32 cellular contexts compared by ENCODE assay signal in the genomic region with DNA sequence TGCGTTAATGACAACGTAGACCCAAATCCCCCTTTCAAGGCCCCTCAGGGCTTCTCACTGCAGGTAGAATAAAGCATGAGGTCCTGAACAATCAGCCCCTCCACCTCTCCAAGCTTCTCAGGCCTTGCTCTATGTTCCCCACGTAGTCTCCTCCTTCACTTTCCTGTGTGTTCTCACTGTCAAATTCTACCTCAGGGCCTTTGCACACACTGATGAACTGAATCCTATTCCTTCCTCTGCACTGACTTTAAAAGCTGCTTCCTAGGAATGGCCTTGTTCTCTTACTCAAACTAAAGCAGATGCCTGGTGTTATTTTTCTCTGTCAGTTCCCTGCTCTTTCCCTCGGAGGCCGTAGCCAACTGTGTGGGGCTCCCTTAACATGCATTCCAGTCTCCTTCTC.
"Had no signal": no experiment of that assay in that cellular context is flagged by ENCODE, and none has a peak within 500 bp of the region (broad histone marks: within the 10 kb centered on the region; RNA-seq: fewer than 3 reads in every experiment).

No MANE protein-coding gene starts in this region.

- H3K4me1 ChIP-seq: ascending aorta, breast epithelium, colonic mucosa, heart left ventricle had no signal

- H3K4me1 Mint-ChIP-seq: activated B cell treated with CpG ODN at 0.5 μM for 24 hours; activated naive CD4-positive, alpha-beta T cell treated with anti-CD3 and anti-CD28 coated beads, Interleukin-2, amount 10 ng/mL, durations not matched to agents 7 days and 5 days; activated naive CD8-positive, alpha-beta T cell treated with anti-CD3 and anti-CD28 coated beads, Interleukin-2, amount 10 ng/mL, durations not matched to agents 7 days and 5 days; endodermal cell had no signal

- H3K27me3 ChIP-seq: ascending aorta, breast epithelium, cardiac muscle cell, colonic mucosa, heart left ventricle had no signal

- H3K9me3 Mint-ChIP-seq: activated B cell treated with CpG ODN at 0.5 μM for 24 hours; activated CD8-positive, alpha-beta T cell treated with anti-CD3 and anti-CD28 coated beads for 36 hours; activated naive CD4-positive, alpha-beta T cell treated with anti-CD3 and anti-CD28 coated beads, Interleukin-2, amount 10 ng/mL, durations not matched to agents 7 days and 5 days; activated naive CD4-positive, alpha-beta T cell treated with anti-CD3 and anti-CD28 coated beads, Interleukin-2, amount 50 U/mL, for 72 hours; activated naive CD8-positive, alpha-beta T cell treated with anti-CD3 and anti-CD28 coated beads, Interleukin-2, amount 10 ng/mL, durations not matched to agents 7 days and 5 days; activated T-helper 1 cell treated with anti-CD3 and anti-CD28 coated beads, Interleukin-12 subunit alpha, Interleukin-12 subunit beta, Interleukin-2, Interleukin-4 antibody, amounts not matched to agents 30 ng/mL and 10 ng/mL and 1 ng/mL, durations not matched to agents 14 hours and 24 hours and 36 hours; activated T-helper 2 cell treated with anti-CD3 and anti-CD28 coated beads, Interferon-gamma antibody, Interleukin-2, Interleukin-4, amounts not matched to agents 10 μg/mL and 5 μg/mL and 100 μg/mL, durations not matched to agents 14 hours and 24 hours and 36 hours; brain; endodermal cell; T-helper 2 cell treated with Interferon-gamma antibody and Interleukin-4, amounts not matched to agents 5 μg/mL and 100 μg/mL, for 36 hours had no signal

- H3K27me3 Mint-ChIP-seq: activated CD8-positive, alpha-beta T cell treated with anti-CD3 and anti-CD28 coated beads for 36 hours; brain had no signal

- H3K9me3 ChIP-seq: ascending aorta, colonic mucosa, heart left ventricle had no signal

- H3K4me3 ChIP-seq: ascending aorta, breast epithelium, cardiac muscle cell, colonic mucosa, heart left ventricle had no signal

- H3K36me3 ChIP-seq: ascending aorta, breast epithelium, cardiac muscle cell, colonic mucosa, heart left ventricle, WERI-Rb-1 had no signal

- H3K4me3 Mint-ChIP-seq: activated B cell treated with CpG ODN at 0.5 μM for 24 hours; activated CD8-positive, alpha-beta T cell treated with anti-CD3 and anti-CD28 coated beads for 36 hours; activated naive CD4-positive, alpha-beta T cell treated with anti-CD3 and anti-CD28 coated beads, Interleukin-2, amount 10 ng/mL, durations not matched to agents 7 days and 5 days; activated naive CD8-positive, alpha-beta T cell treated with anti-CD3 and anti-CD28 coated beads, Interleukin-2, amount 10 ng/mL, durations not matched to agents 7 days and 5 days; activated T-helper 1 cell treated with anti-CD3 and anti-CD28 coated beads, Interleukin-12 subunit alpha, Interleukin-12 subunit beta, Interleukin-2, Interleukin-4 antibody, amounts not matched to agents 30 ng/mL and 10 ng/mL and 1 ng/mL, durations not matched to agents 14 hours and 24 hours and 36 hours; brain; endodermal cell; T-helper 17 cell; T-helper 2 cell treated with Interferon-gamma antibody and Interleukin-4, amounts not matched to agents 5 μg/mL and 100 μg/mL, for 36 hours had no signal

- DNase-seq: activated B cell treated with CpG ODN at 0.5 μM for 24 hours; activated CD4-positive, alpha-beta T cell treated with anti-CD3 and anti-CD28 coated beads for 48 hours; activated CD4-positive, alpha-beta T cell treated with anti-CD3 and anti-CD28 coated beads, Interleukin-2, amount 50 U/mL, for 1 hour; activated CD4-positive, alpha-beta T cell treated with anti-CD3 and anti-CD28 coated beads, Interleukin-2, amount 50 U/mL, for 48 hours; activated CD8-positive, alpha-beta memory T cell treated with anti-CD3 and anti-CD28 coated beads for 24 hours; activated CD8-positive, alpha-beta T cell treated with anti-CD3 and anti-CD28 coated beads for 36 hours; activated effector memory CD4-positive, alpha-beta T cell treated with anti-CD3 and anti-CD28 coated beads, Interleukin-2, amount 50 U/mL, for 16 hours; activated naive CD4-positive, alpha-beta T cell; activated naive CD4-positive, alpha-beta T cell treated with anti-CD3 and anti-CD28 coated beads, Interleukin-2, amount 10 ng/mL, durations not matched to agents 7 days and 5 days; activated naive CD8-positive, alpha-beta T cell treated with anti-CD3 and anti-CD28 coated beads, Interleukin-2, amount 10 ng/mL, durations not matched to agents 7 days and 5 days; activated T-cell treated with anti-CD3 and anti-CD28 coated beads, Interleukin-2, amount 50 U/mL, for 1 hour; activated T-cell treated with anti-CD3 and anti-CD28 coated beads, Interleukin-2, amount 50 U/mL, for 48 hours; central memory CD4-positive, alpha-beta T cell; cerebellar nuclear complex; colonic mucosa; effector memory CD4-positive, alpha-beta T cell; endodermal cell; erythroblast; foreskin fibroblast; heart left ventricle; T-helper 1 cell; T-helper 17 cell; T1000; WERI-Rb-1 had no signal

- H3K27ac Mint-ChIP-seq: activated B cell treated with CpG ODN at 0.5 μM for 24 hours; activated CD8-positive, alpha-beta T cell treated with anti-CD3 and anti-CD28 coated beads for 36 hours; activated naive CD4-positive, alpha-beta T cell treated with anti-CD3 and anti-CD28 coated beads, Interleukin-2, amount 10 ng/mL, durations not matched to agents 7 days and 5 days; activated naive CD4-positive, alpha-beta T cell treated with anti-CD3 and anti-CD28 coated beads, Interleukin-2, amount 50 U/mL, for 72 hours; activated naive CD8-positive, alpha-beta T cell treated with anti-CD3 and anti-CD28 coated beads, Interleukin-2, amount 10 ng/mL, durations not matched to agents 7 days and 5 days; activated T-helper 1 cell treated with anti-CD3 and anti-CD28 coated beads, Interleukin-12 subunit alpha, Interleukin-12 subunit beta, Interleukin-2, Interleukin-4 antibody, amounts not matched to agents 30 ng/mL and 10 ng/mL and 1 ng/mL, durations not matched to agents 14 hours and 24 hours and 36 hours; activated T-helper 2 cell treated with anti-CD3 and anti-CD28 coated beads, Interferon-gamma antibody, Interleukin-2, Interleukin-4, amounts not matched to agents 10 μg/mL and 5 μg/mL and 100 μg/mL, durations not matched to agents 14 hours and 24 hours and 36 hours; brain; endodermal cell; T-helper 17 cell; T-helper 2 cell treated with Interferon-gamma antibody and Interleukin-4, amounts not matched to agents 5 μg/mL and 100 μg/mL, for 36 hours had no signal

- H3K36me3 Mint-ChIP-seq: activated naive CD4-positive, alpha-beta T cell treated with anti-CD3 and anti-CD28 coated beads, Interleukin-2, amount 10 ng/mL, durations not matched to agents 7 days and 5 days; activated naive CD4-positive, alpha-beta T cell treated with anti-CD3 and anti-CD28 coated beads, Interleukin-2, amount 50 U/mL, for 72 hours; activated naive CD8-positive, alpha-beta T cell treated with anti-CD3 and anti-CD28 coated beads, Interleukin-2, amount 10 ng/mL, durations not matched to agents 7 days and 5 days; brain had no signal

- H3K27ac ChIP-seq: ascending aorta, cardiac muscle cell, colonic mucosa, heart left ventricle, WERI-Rb-1 had no signal
